8 cellular contexts compared by ENCODE assay signal in genomic region chr11:107916671-107917241, GRCh38. TPM values are rescaled to one million over a fixed set of nuclear protein-coding genes. Genes with fewer than 3 reads are reported as not detected.
DNase-seq lines count a peak whose midpoint lies in the region; ATAC-seq, FAIRE-seq and TF ChIP-seq lines count a peak whose summit lies in the region.
"Had no signal": no experiment of that assay in that cellular context is flagged by ENCODE, and none has a peak within 500 bp of the region (broad histone marks: within the 10 kb centered on the region; RNA-seq: fewer than 3 reads in every experiment).

No MANE protein-coding gene starts in this region.

- H3K79me2 ChIP-seq in GM23338 (replicated peaks; ENCODE audit: insufficient read depth): no peaks in the 10 kb centered on the region
- no peaks in the 10 kb centered on the region for H3K79me2 ChIP-seq in PC-3 (ENCODE audit: low read length)
- H3K79me2 ChIP-seq in K562 (ENCODE audit: control insufficient read depth, insufficient read depth, low read length): no peaks in the 10 kb centered on the region

- in situ Hi-C loops in K562 (cut with MboI): no loop called here

- no peaks in the 10 kb centered on the region for H3K9me1 ChIP-seq in K562 (ENCODE audit: control insufficient read depth, insufficient read depth, low read length)

- H3K36me3 ChIP-seq in GM23338 (ENCODE audit: insufficient read depth) (no peaks in the 10 kb centered on the region), PC-3 (ENCODE audit: low read depth, low read length) (no peaks in the 10 kb centered on the region), K562 (ENCODE audit: control insufficient read depth, insufficient read depth, low read length) (no peaks in the 10 kb centered on the region)

- no peak overlapping the region for H3K4me3 Mint-ChIP-seq in GM23338
- H3K4me3 Mint-ChIP-seq in natural killer cell treated with Interleukin-12 subunit alpha and Interleukin-12 subunit beta and Interleukin-15 and Interleukin-18, amount 100 ng/mL, for 72 hours: no peak overlapping the region

- H3K9ac ChIP-seq in PC-3 (ENCODE audit: low read length) (no peak overlapping the region), K562 (ENCODE audit: insufficient read depth in 1 of 2, low read depth in 2 of 2, low read length in 2 of 2) (no peak overlapping the region)

- TF ChIP-seq POLR2A in K562 (conservative IDR thresholded peaks at IDR 0.05): no peak
- no peak for TF ChIP-seq POLR2A in lower leg skin (IDR thresholded peaks at IDR 0.05)

- no peaks in the 10 kb centered on the region for H3K4me1 ChIP-seq in GM23338 (ENCODE audit: insufficient read depth)
- H3K4me1 ChIP-seq in PC-3 (ENCODE audit: insufficient read depth, low read length): no peaks in the 10 kb centered on the region
- no peaks in the 10 kb centered on the region for H3K4me1 ChIP-seq in K562 (replicated peaks in 1 of 2; ENCODE audit: control insufficient read depth in 2 of 2, insufficient read depth in 2 of 2, low read length in 2 of 2)

- no peaks in the 10 kb centered on the region for H3K9me3 ChIP-seq in PC-3 (ENCODE audit: low read length)
- no peaks in the 10 kb centered on the region for H3K9me3 ChIP-seq in K562 (replicated peaks; ENCODE audit: control insufficient read depth, insufficient read depth, low read depth, low read length)

- CTCF ChIA-PET in PC-3 (lab: Charles Lee): no interaction called here
- CTCF ChIA-PET in K562 (lab: Yijun Ruan, JAX; ENCODE audit: low intra/inter-chr PET ratio): no interaction called here

- ATAC-seq in GM23338 (peak; percentile 93), PC-3 (peak; percentile 79), K562 (peak; percentile 75)
- ATAC-seq in natural killer cell treated with Interleukin-12 subunit alpha and Interleukin-12 subunit beta and Interleukin-15 and Interleukin-18, amount 100 ng/mL, for 72 hours: no peak

- WGBS in K562 (ENCODE audit: insufficient coverage, low coverage, missing lambda C conversion rate): 0% methylated on average over 6 of the region's 13 CpGs
- 34 to 35% methylated on average over 11 to 12 of the region's 13 CpGs for WGBS in lower leg skin, 2 donors

- no peaks in the 10 kb centered on the region for H3K4me1 Mint-ChIP-seq in GM23338
- no peaks in the 10 kb centered on the region for H3K4me1 Mint-ChIP-seq in natural killer cell treated with Interleukin-12 subunit alpha and Interleukin-12 subunit beta and Interleukin-15 and Interleukin-18, amount 100 ng/mL, for 72 hours (ENCODE audit: low read depth in 2 of 2)

- H3K27ac ChIP-seq in GM23338 (ENCODE audit: low read depth) (no peak overlapping the region), PC-3 (ENCODE audit: low read length) (no peak overlapping the region), K562 (ENCODE audit: extremely low read depth, low read depth, low read length) (no peak overlapping the region)
- H3K27ac ChIP-seq: SK-N-MC had no signal

- H3K36me3 Mint-ChIP-seq in GM23338 (ENCODE audit: low read depth): no peaks in the 10 kb centered on the region; the same call in 2 of the 3 replicates
- no peaks in the 10 kb centered on the region for H3K36me3 Mint-ChIP-seq in natural killer cell treated with Interleukin-12 subunit alpha and Interleukin-12 subunit beta and Interleukin-15 and Interleukin-18, amount 100 ng/mL, for 72 hours

- no peak for FAIRE-seq in K562 (lab: Jason Lieb, UNC)

- no peak overlapping the region for H3K4me2 ChIP-seq in GM23338
- no peak overlapping the region for H3K4me2 ChIP-seq in PC-3 (ENCODE audit: low read length)
- no peak overlapping the region for H3K4me2 ChIP-seq in K562 (ENCODE audit: insufficient read depth, low read length)

- H3K9me3 Mint-ChIP-seq in GM23338: peaks cover 4% of the 10 kb centered on the region; the same call in 2 of the 3 replicates
- no peaks in the 10 kb centered on the region for H3K9me3 Mint-ChIP-seq in natural killer cell treated with Interleukin-12 subunit alpha and Interleukin-12 subunit beta and Interleukin-15 and Interleukin-18, amount 100 ng/mL, for 72 hours

- intact Hi-C loops in PC-3 (cut with micrococcal nuclease): no loop called here
- intact Hi-C loops in K562 (cut with micrococcal nuclease): no loop called here
- intact Hi-C loops in lower leg skin (cut with DNase I; ENCODE audit: low total_unique reads): loop anchor here (5.0 kb wide), 1 partner anchor 1939 kb away; no protein-coding TSS in a partner anchor

- TF ChIP-seq EP300 in K562 (IDR thresholded peaks at IDR 0.05; ENCODE audit: low read length): no peak

- peaks cover 4% of the 10 kb centered on the region for H3K27me3 Mint-ChIP-seq in GM23338 (ENCODE audit: insufficient read depth, low read depth, poor library complexity)
- H3K27me3 Mint-ChIP-seq in natural killer cell treated with Interleukin-12 subunit alpha and Interleukin-12 subunit beta and Interleukin-15 and Interleukin-18, amount 100 ng/mL, for 72 hours: peaks cover 6 to 16% of the 10 kb centered on the region in 2 donors

- H4K20me1 ChIP-seq in GM23338 (replicated peaks; ENCODE audit: insufficient read depth): no peaks in the 10 kb centered on the region
- H4K20me1 ChIP-seq in PC-3 (ENCODE audit: low read length): no peaks in the 10 kb centered on the region
- no peaks in the 10 kb centered on the region for H4K20me1 ChIP-seq in K562 (replicated peaks; ENCODE audit: control insufficient read depth, insufficient read depth, low read length)

- no TSS peak for BruUV-seq in PC-3 (replicated peaks; lab: Mats Ljungman, UMichigan)
- BruUV-seq in K562 (replicated peaks; lab: Mats Ljungman, UMichigan): no TSS peak

- H3K27ac Mint-ChIP-seq in GM23338: no peak overlapping the region
- no peak overlapping the region for H3K27ac Mint-ChIP-seq in natural killer cell treated with Interleukin-12 subunit alpha and Interleukin-12 subunit beta and Interleukin-15 and Interleukin-18, amount 100 ng/mL, for 72 hours

- H3K4me3 ChIP-seq in GM23338: no peak overlapping the region
- no peak overlapping the region for H3K4me3 ChIP-seq in PC-3 (ENCODE audit: low read length)
- no peak overlapping the region for H3K4me3 ChIP-seq in K562
- no peak overlapping the region for H3K4me3 ChIP-seq in lower leg skin (ENCODE audit: low read depth, poor library complexity, severe bottlenecking)
- H3K4me3 ChIP-seq: SK-N-MC had no signal

- H3K27me3 ChIP-seq in GM23338 (ENCODE audit: insufficient read depth): no peaks in the 10 kb centered on the region
- H3K27me3 ChIP-seq in PC-3 (ENCODE audit: low read length): peaks cover 6% of the 10 kb centered on the region; the same call in 1 of the 2 replicates
- H3K27me3 ChIP-seq in K562 (ENCODE audit: control insufficient read depth in 2 of 2, insufficient read depth in 2 of 2, low read length in 2 of 2): peaks cover 0 to 15% of the 10 kb centered on the region in 2 experiments; a peak in 3 of 5 replicates

- no peak for TF ChIP-seq RAD21 in K562 (CRISPR knock-in tag; conservative IDR thresholded peaks at IDR 0.05 in 1 of 2, IDR thresholded peaks at IDR 0.05 in 1 of 2)

- POLR2A ChIA-PET in PC-3 (lab: Charles Lee; ENCODE audit: unreplicated experiment): no interaction called here
- POLR2A ChIA-PET in K562 (lab: Yijun Ruan, JAX): interaction anchor here (0.7 kb wide), 1 partner anchor 56 kb away, joined by 3 read pairs; no protein-coding TSS in a partner anchor

- H3F3A ChIP-seq in GM23338 (replicated peaks; ENCODE audit: low read depth) (no peaks in the 10 kb centered on the region), PC-3 (ENCODE audit: low read length, unreplicated experiment) (no peaks in the 10 kb centered on the region)

- H2AFZ ChIP-seq in GM23338 (no peak overlapping the region; the same call in 1 of the 2 replicates), PC-3 (ENCODE audit: low read length) (no peak overlapping the region), K562 (ENCODE audit: low read depth, low read length) (no peak overlapping the region)

- no peaks in the 10 kb centered on the region for H3K9me2 ChIP-seq in GM23338 (ENCODE audit: insufficient read depth)
- no peaks in the 10 kb centered on the region for H3K9me2 ChIP-seq in PC-3 (replicated peaks; ENCODE audit: low read length)

- TF ChIP-seq CTCF in GM23338 (conservative IDR thresholded peaks at IDR 0.05; ENCODE audit: low read depth in 2 of 2) (peak; percentile 57 to 74), PC-3 (conservative IDR thresholded peaks at IDR 0.05; ENCODE audit: low read depth, low read length) (peak; percentile 94), K562 (IDR thresholded peaks at IDR 0.05 in 2 of 3, conservative IDR thresholded peaks at IDR 0.05 in 1 of 3; ENCODE audit: insufficient read depth in 2 of 3, low read depth in 1 of 3, low read length in 3 of 3) (peak; percentile 25 to 52 (median 27); a peak in 5 of 6 replicates), lower leg skin (IDR thresholded peaks at IDR 0.05) (no peak)

- DNase-seq in EH (ENCODE audit: low read depth) (peak; percentile 19), GM23338 (ENCODE audit: low spot score) (peak; percentile 73), PC-3 (peak; percentile 57), K562 (ENCODE audit: extremely low read depth in 1 of 4, low spot score in 3 of 4) (peak in 3 of 4 experiments; percentile 15 to 37 (median 17)), lower leg skin (ENCODE audit: low spot score in 2 of 2) (no peak), HT-29 (ENCODE audit: low spot score) (no peak)
- DNase-seq in natural killer cell treated with Interleukin-12 subunit alpha and Interleukin-12 subunit beta and Interleukin-15 and Interleukin-18, amount 100 ng/mL, for 72 hours (ENCODE audit: low spot score): peak; percentile 64

RNA-seq across cellular contexts. Expression of gene RAB39A, which starts 11.5 kb away (rescaled TPM):
- 26.3 and 32.5 TPM in 2 replicates for total RNA-seq in GM23338 (2014; rRNA removed; shearing (Covaris generic))
- 3.6 and 4.5 TPM in 2 replicates for polyA plus RNA-seq in GM23338 (2016; fragmentation: Nextera tagmentation; extraction: Ambion mirVana)
- not detected in 2 replicates for total RNA-seq in PC-3 (2014; rRNA removed)
- total RNA-seq in K562 (2011; cell fraction: chromatin; rRNA removed; ENCODE audit: low replicate concordance): not detected in 2 replicates
- not detected in 2 replicates for total RNA-seq in K562 (2011; cell fraction: nucleolus; rRNA removed)
- total RNA-seq in K562 (2011; cell fraction: nucleoplasm; rRNA removed): not detected in 2 replicates
- not detected in 2 replicates for total RNA-seq in K562 (2014; rRNA removed)
- total RNA-seq in K562 (2014; rRNA removed; fragmentation: Illumina TruSeq; extraction: Trizol): not detected in 2 replicates
- total RNA-seq in K562 (2015; rRNA removed; fragmentation: Illumina TruSeq; extraction: Trizol): not detected in 2 replicates
- not detected in 2 replicates for total RNA-seq in K562 (2021)
- polyA plus RNA-seq in K562 (2011; rRNA removed): not detected in 2 replicates
- polyA plus RNA-seq in K562 (2011; cell fraction: cytosol; rRNA removed): not detected in 2 replicates
- not detected in 2 replicates for polyA plus RNA-seq in K562 (2011; cell fraction: nucleus; rRNA removed)
- not detected in 2 replicates for polyA plus RNA-seq in K562 (2012)
- not detected in 2 replicates for polyA plus RNA-seq in K562 (2014; fragmentation: Illumina TruSeq; extraction: Trizol)
- polyA plus RNA-seq in K562 (2014; fragmentation: Nextera tagmentation; extraction: Ambion mirVana): not detected
- 0.05 TPM in 1 of 2 replicates, not detected in the other for polyA plus RNA-seq in K562 (2014; rRNA removed)
- not detected in 2 replicates for polyA minus RNA-seq in K562 (2011; rRNA and poly(A)+ RNA removed)
- not detected in 2 replicates for polyA minus RNA-seq in K562 (2011; cell fraction: cytosol; rRNA and poly(A)+ RNA removed)
- not detected in 2 replicates for polyA minus RNA-seq in K562 (2011; cell fraction: nucleus; rRNA and poly(A)+ RNA removed)
- under 1 TPM; 0.19 to 0.53 TPM for total RNA-seq in natural killer cell treated with Interleukin-12 subunit alpha and Interleukin-12 subunit beta and Interleukin-15 and Interleukin-18, amount 100 ng/mL, for 72 hours
- under 1 TPM in 1 of 4 donors, not detected in 3; 0.19 TPM for total RNA-seq in lower leg skin
- total RNA-seq in HT-29 (2014; rRNA removed; shearing (Covaris generic)): not detected in 2 replicates

RNA-seq across cellular contexts. Expression of gene SLC35F2, which starts 58.2 kb away (rescaled TPM):
- 28.9 and 32.5 TPM in 2 replicates for total RNA-seq in GM23338 (2014; rRNA removed; shearing (Covaris generic))
- 21.3 and 25.2 TPM in 2 replicates for polyA plus RNA-seq in GM23338 (2016; fragmentation: Nextera tagmentation; extraction: Ambion mirVana)
- 190 and 210 TPM in 2 replicates for total RNA-seq in PC-3 (2014; rRNA removed)
- 39.3 and 43.0 TPM in 2 replicates for total RNA-seq in K562 (2011; cell fraction: chromatin; rRNA removed; ENCODE audit: low replicate concordance)
- total RNA-seq in K562 (2011; cell fraction: nucleolus; rRNA removed): 42.8 and 45.0 TPM in 2 replicates
- total RNA-seq in K562 (2011; cell fraction: nucleoplasm; rRNA removed): 61.6 and 73.7 TPM in 2 replicates
- 50.5 and 55.6 TPM in 2 replicates for total RNA-seq in K562 (2014; rRNA removed)
- total RNA-seq in K562 (2014; rRNA removed; fragmentation: Illumina TruSeq; extraction: Trizol): 63.9 and 71.7 TPM in 2 replicates
- total RNA-seq in K562 (2015; rRNA removed; fragmentation: Illumina TruSeq; extraction: Trizol): 54.6 and 54.9 TPM in 2 replicates
- 53.3 and 53.4 TPM in 2 replicates for total RNA-seq in K562 (2021)
- polyA plus RNA-seq in K562 (2011; rRNA removed): 33.6 and 47.6 TPM in 2 replicates
- polyA plus RNA-seq in K562 (2011; cell fraction: cytosol; rRNA removed): 30.8 and 38.5 TPM in 2 replicates
- 16.2 and 16.8 TPM in 2 replicates for polyA plus RNA-seq in K562 (2011; cell fraction: nucleus; rRNA removed)
- polyA plus RNA-seq in K562 (2012): 21.2 and 39.4 TPM in 2 replicates
- 55.0 and 58.6 TPM in 2 replicates for polyA plus RNA-seq in K562 (2014; fragmentation: Illumina TruSeq; extraction: Trizol)
- 10 to 100 TPM; 28.6 to 38.3 TPM for polyA plus RNA-seq in K562 (2014; fragmentation: Nextera tagmentation; extraction: Ambion mirVana)
- polyA plus RNA-seq in K562 (2014; rRNA removed): 37.8 and 45.0 TPM in 2 replicates
- 103 and 113 TPM in 2 replicates for polyA minus RNA-seq in K562 (2011; rRNA and poly(A)+ RNA removed)
- 27.1 and 45.6 TPM in 2 replicates for polyA minus RNA-seq in K562 (2011; cell fraction: cytosol; rRNA and poly(A)+ RNA removed)
- 5.9 and 12.4 TPM in 2 replicates for polyA minus RNA-seq in K562 (2011; cell fraction: nucleus; rRNA and poly(A)+ RNA removed)
- 10 to 100 TPM; 15.0 to 18.3 TPM for total RNA-seq in natural killer cell treated with Interleukin-12 subunit alpha and Interleukin-12 subunit beta and Interleukin-15 and Interleukin-18, amount 100 ng/mL, for 72 hours
- 10 to 100 TPM; 32.7 to 51.7 (median 42.0) TPM for total RNA-seq in lower leg skin
- total RNA-seq in HT-29 (2014; rRNA removed; shearing (Covaris generic)): 74.5 and 74.8 TPM in 2 replicates

Comparison
In these comparisons a context has a peak if more than half of its experiments do, and no peak if none do; other contexts are left out.
1. DNase-seq: peak in EH (single experiment), GM23338 (single experiment), PC-3 (single experiment), K562 (3 of 4) and natural killer cell treated with Interleukin-12 subunit alpha and Interleukin-12 subunit beta and Interleukin-15 and Interleukin-18, amount 100 ng/mL, for 72 hours (single experiment); none in lower leg skin (0 of 2) and HT-29 (single experiment).
2. ATAC-seq: peak in GM23338 (single experiment), PC-3 (single experiment) and K562 (single experiment); none in natural killer cell treated with Interleukin-12 subunit alpha and Interleukin-12 subunit beta and Interleukin-15 and Interleukin-18, amount 100 ng/mL, for 72 hours (0 of 2).
3. CTCF ChIP-seq: peak in GM23338 (2 of 2), PC-3 (single experiment) and K562 (3 of 3); none in lower leg skin (0 of 3).
4. RNA of gene RAB39A, which starts 11.5 kb away (total RNA-seq): 26.3 to 32.5 TPM in GM23338; 0.19 to 0.53 TPM in natural killer cell treated with Interleukin-12 subunit alpha and Interleukin-12 subunit beta and Interleukin-15 and Interleukin-18, amount 100 ng/mL, for 72 hours, 0.19 TPM in lower leg skin, not detected in PC-3, not detected in K562 and not detected in HT-29; every median in the first group is over 10 times any median in the second.